Comparison of ENCODE assay signal across 8 cellular contexts in the genomic region with DNA sequence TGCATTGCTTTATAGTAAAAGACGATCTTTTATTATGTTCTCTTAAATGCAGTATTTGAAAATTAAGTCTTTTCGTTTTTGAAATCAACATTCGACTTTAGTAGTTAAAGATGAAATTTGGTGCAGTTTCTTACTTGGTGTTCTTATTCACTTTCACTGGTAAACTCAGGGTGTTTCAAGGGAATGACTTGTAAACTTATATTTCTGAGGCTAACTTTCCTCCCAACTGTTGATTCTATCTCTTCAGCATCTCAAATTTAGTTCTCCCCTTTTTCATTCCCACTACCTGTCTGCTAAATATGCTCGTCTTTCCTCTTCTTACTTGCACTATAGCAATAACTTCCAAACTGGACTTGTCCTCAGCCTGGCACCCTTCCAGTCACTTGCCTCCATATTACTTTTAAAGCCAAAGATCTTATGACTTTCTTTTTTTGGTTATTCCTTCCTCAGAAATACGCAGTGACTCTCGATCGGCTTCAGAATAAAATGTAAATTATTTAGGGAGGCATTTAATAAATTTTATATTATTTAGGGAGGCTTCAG. TPM values are rescaled to one million over a fixed set of nuclear protein-coding genes. Genes with fewer than 3 reads are reported as not detected.
DNase-seq lines count a peak whose midpoint lies in the region; ATAC-seq and TF ChIP-seq lines count a peak whose summit lies in the region.

No MANE protein-coding gene starts in this region.

- H3K27ac ChIP-seq in BLaER1 (0 out of 2 replicates have a peak overlapping the region, but pooled peaks have one; percentile 78), coronary artery (peak overlapping the region in 1 of 2 donors; percentile 79)

- H4K20me1 ChIP-seq in BLaER1: no peaks in the 10 kb centered on the region

- TF ChIP-seq CTCF in coronary artery (IDR thresholded peaks at IDR 0.05) (no peak), omental fat pad (IDR thresholded peaks at IDR 0.05) (no peak)

- peak overlapping the region; percentile 81 for H3K9ac ChIP-seq in BLaER1

- peaks cover 17% of the 10 kb centered on the region for H3K4me1 ChIP-seq in BLaER1

- H3K36me3 Mint-ChIP-seq in naive B cell: peaks cover 5 to 8% of the 10 kb centered on the region in 2 donors

- H3K9me3 ChIP-seq in BLaER1: no peaks in the 10 kb centered on the region

- ATAC-seq in naive B cell (ENCODE audit: low read depth in 2 of 2) (no peak), HG03045 (IDR thresholded peaks at IDR 0.05; ENCODE audit: unreplicated experiment) (no peak), omental fat pad (ENCODE audit: low FRiP score) (no peak), GM19452 (IDR thresholded peaks at IDR 0.05; ENCODE audit: unreplicated experiment) (no peak)

- H3K4me1 Mint-ChIP-seq in naive B cell: peaks cover 15 to 41% (median 21%) of the 10 kb centered on the region in 3 donors

- peak overlapping the region; percentile 90 to 100 (median 99) for H3K4me3 Mint-ChIP-seq in naive B cell

- peaks cover 15% of the 10 kb centered on the region for H3K36me3 ChIP-seq in BLaER1

- no peaks in the 10 kb centered on the region for H3K27me3 Mint-ChIP-seq in naive B cell

- H3K27ac Mint-ChIP-seq in naive B cell: peak overlapping the region in 5 of 6 donors; percentile 92 to 98 (median 98)

- H3K4me3 ChIP-seq in BLaER1 (peak overlapping the region; percentile 93), coronary artery (peak overlapping the region; percentile 96)

- no peaks in the 10 kb centered on the region for H3K27me3 ChIP-seq in BLaER1

- peaks cover 0 to 1% (median 0%) of the 10 kb centered on the region in 7 donors for H3K9me3 Mint-ChIP-seq in naive B cell

- DNase-seq in LoVo (ENCODE audit: low spot score) (peak; percentile 23), coronary artery (ENCODE audit: low spot score) (no peak), naive B cell (no peak), omental fat pad (ENCODE audit: low spot score) (no peak)
- DNase-seq in activated CD4-positive, CD25-positive, alpha-beta regulatory T cell (lab: John Stamatoyannopoulos, UW): no peak

- H3K4me2 ChIP-seq in BLaER1: peak overlapping the region; percentile 86

RNA-seq across cellular contexts. Expression of a gene that starts 1.0 kb away (rescaled TPM):
- polyA plus RNA-seq in naive B cell (ENCODE audit: low read depth in 6 of 6): 10 to 100 TPM in 4 of 6 donors, 1 to 10 TPM in 2; 5.1 to 17.4 (median 12.0) TPM
- total RNA-seq in omental fat pad: 10 to 100 TPM; 16.6 to 30.6 (median 18.3) TPM
